In the genomic region with DNA sequence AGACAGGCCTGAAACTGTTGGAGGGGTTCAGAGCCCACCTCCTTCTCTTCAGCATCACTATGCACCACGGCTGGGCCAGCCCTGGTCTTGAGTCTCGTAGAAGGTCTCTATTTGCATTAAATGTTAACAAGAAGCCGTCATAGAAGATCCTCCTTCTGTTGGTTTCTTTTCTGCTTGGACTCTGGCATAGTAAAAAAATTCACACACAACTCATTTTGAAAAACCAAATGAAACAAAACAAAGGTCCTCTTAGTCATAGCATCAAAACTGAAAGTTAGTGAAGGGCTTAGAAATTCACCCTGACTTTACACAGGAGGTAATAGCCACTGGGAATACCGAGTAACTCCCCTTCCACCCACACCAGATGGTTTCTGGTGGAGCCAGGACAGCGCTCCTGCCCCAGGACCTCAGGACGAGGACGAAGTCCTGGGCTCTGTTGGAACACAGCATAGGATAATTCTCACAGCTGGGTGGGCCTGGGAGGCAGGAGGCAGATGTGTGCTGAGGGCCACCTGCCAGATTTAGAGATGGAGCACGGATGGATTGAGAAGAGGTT, we compare ENCODE assay signal across 11 cellular contexts.
A peak's percentile ranks its signal among the peaks of the same experiment; 100 is the strongest.
DNase-seq lines count a peak whose midpoint lies in the region; ATAC-seq and TF ChIP-seq lines count a peak whose summit lies in the region.
"Had no signal": no experiment of that assay in that cellular context is flagged by ENCODE, and none has a peak within 500 bp of the region (broad histone marks: within the 10 kb centered on the region; RNA-seq: fewer than 3 reads in every experiment).

No MANE protein-coding gene starts in this region.

- H3K4me1 Mint-ChIP-seq in WTC11 = no peaks in the 10 kb centered on the region

- no peaks in the 10 kb centered on the region for H3K36me3 ChIP-seq in ascending aorta
- H3K36me3 ChIP-seq: spleen had no signal

- H3K36me3 Mint-ChIP-seq in WTC11 = no peaks in the 10 kb centered on the region

- H3K4me1 ChIP-seq in ascending aorta = peaks cover 2 to 10% of the 10 kb centered on the region in 2 donors

- H3K27ac Mint-ChIP-seq in WTC11 = no peak overlapping the region

- no peak overlapping the region for H3K27ac ChIP-seq in ascending aorta
- H3K27ac ChIP-seq: SK-N-MC had no signal

- intact Hi-C loops in ascending aorta (cut with DNase I) = no loop called here

- H3K4me3 ChIP-seq in choroid plexus epithelial cell (ENCODE audit: low read depth, low read length) (no peak overlapping the region), ascending aorta (no peak overlapping the region)
- H3K4me3 ChIP-seq: SK-N-MC, spleen had no signal

- no peak for TF ChIP-seq CTCF in GM20000 (IDR thresholded peaks at IDR 0.05; ENCODE audit: extremely low read depth, missing control alignments)
- TF ChIP-seq CTCF in choroid plexus epithelial cell (conservative IDR thresholded peaks at IDR 0.05; ENCODE audit: low read depth, low read length) = no peak
- no peak for TF ChIP-seq CTCF in WTC11 (IDR thresholded peaks at IDR 0.05)
- TF ChIP-seq CTCF in ascending aorta (IDR thresholded peaks at IDR 0.05) = no peak

- ATAC-seq in GM18502 (IDR thresholded peaks at IDR 0.05; ENCODE audit: poor library complexity, unreplicated experiment) = peak; percentile 93
- peak; percentile 90 for ATAC-seq in HG03159 (IDR thresholded peaks at IDR 0.05; ENCODE audit: unreplicated experiment)
- ATAC-seq in WTC11 = no peak

- no peaks in the 10 kb centered on the region for H3K27me3 ChIP-seq in ascending aorta
- H3K27me3 ChIP-seq: spleen had no signal

- no peaks in the 10 kb centered on the region for H3K9me3 ChIP-seq in ascending aorta
- H3K9me3 ChIP-seq: spleen had no signal

- peak; percentile 67 for DNase-seq in GM20000 (ENCODE audit: low spot score)
- DNase-seq in choroid plexus epithelial cell (ENCODE audit: low read depth) = peak; percentile 27
- DNase-seq in NOMO-1 (lab: John Stamatoyannopoulos, UW; ENCODE audit: unreplicated experiment in 2 of 2) = no peak
- DNase-seq in WTC11 (ENCODE audit: low spot score) = no peak
- no peak for DNase-seq in NCI-H446 (lab: John Stamatoyannopoulos, UW)
- DNase-seq in ascending aorta (ENCODE audit: low spot score in 2 of 2) = no peak
- DNase-seq: KBM-7, spleen had no signal

- H3K9me3 Mint-ChIP-seq in WTC11 = no peaks in the 10 kb centered on the region

- POLR2A ChIA-PET in WTC11 (lab: Charles Lee) = no interaction called here

- no peak overlapping the region for H3K4me3 Mint-ChIP-seq in WTC11

- H3K27me3 Mint-ChIP-seq in WTC11 (ENCODE audit: low read depth) = no peaks in the 10 kb centered on the region

- CTCF ChIA-PET in WTC11 (lab: Charles Lee) = no interaction called here

TF ChIP-seq in WTC11, 78 proteins besides CTCF, POLR2A, EP300 and RAD21:
- no peak for TF ChIP-seq E2F1 (CRISPR knock-in tag; IDR thresholded peaks at IDR 0.05)
- TF ChIP-seq ZBTB21 (CRISPR knock-in tag; IDR thresholded peaks at IDR 0.05; ENCODE audit: borderline replicate concordance) = no peak
- TF ChIP-seq CDX4 (CRISPR knock-in tag; IDR thresholded peaks at IDR 0.05; ENCODE audit: borderline replicate concordance) = no peak

Comparison
In these comparisons a context has a peak if more than half of its experiments do, and no peak if none do; other contexts are left out.
1. DNase-seq: peak in GM20000 (single experiment) and choroid plexus epithelial cell (single experiment); none in NOMO-1 (0 of 2), WTC11 (single experiment), NCI-H446 (0 of 2) and ascending aorta (0 of 2).